ENCODE assay signal across 1 cellular context in genomic region chr19:18789883-18790565, GRCh38.
TF ChIP-seq lines count a peak whose summit lies in the region.

No MANE protein-coding gene starts in this region.

TF ChIP-seq in HepG2, 621 proteins besides CTCF, POLR2A, EP300 and RAD21 (continued from another document):
- TF ChIP-seq HNRNPK (IDR thresholded peaks at IDR 0.05; ENCODE audit: low read depth, low read length, poor library complexity, severe bottlenecking): peak; percentile 13
